Comparison of ENCODE assay signal across 8 cellular contexts in genomic region chr11:117426297-117426685, GRCh38.
DNase-seq lines count a peak whose midpoint lies in the region; ATAC-seq and TF ChIP-seq lines count a peak whose summit lies in the region.

No MANE protein-coding gene starts in this region.

- no peaks in the 10 kb centered on the region for H3K36me3 Mint-ChIP-seq in activated T-cell treated with anti-CD3 and anti-CD28 coated beads, Interleukin-2, amount 50 U/mL, for 4 hours (ENCODE audit: insufficient read depth)

- peak; percentile 59 to 66 for ATAC-seq in activated T-cell treated with anti-CD3 and anti-CD28 coated beads, Interleukin-2, amount 50 U/mL, for 4 hours
- no peak for ATAC-seq in HG02759 (IDR thresholded peaks at IDR 0.05; ENCODE audit: unreplicated experiment)

- BruUV-seq in OCI-LY7 (replicated peaks; lab: Mats Ljungman, UMichigan) = no TSS peak

- H3K27ac ChIP-seq in HEK293 (ENCODE audit: extremely low read depth, low read depth, low read length) = no peak overlapping the region
- no peak overlapping the region for H3K27ac ChIP-seq in OCI-LY7 (ENCODE audit: low read depth, low read length, poor library complexity, severe bottlenecking)
- no peak overlapping the region for H3K27ac ChIP-seq in neural cell (ENCODE audit: low read length)

- no peak overlapping the region for H3K9ac ChIP-seq in neural cell (ENCODE audit: low read length)

- H3K4me2 ChIP-seq in OCI-LY7 (ENCODE audit: low read length) = no peak overlapping the region
- no peak overlapping the region for H3K4me2 ChIP-seq in neural cell (ENCODE audit: low read length)

- POLR2A ChIA-PET in HEK293 (lab: Yijun Ruan, JAX) = no interaction called here
- POLR2A ChIA-PET in OCI-LY7 (lab: Charles Lee) = no interaction called here

- TF ChIP-seq RAD21 in neural cell (conservative IDR thresholded peaks at IDR 0.05) = peak; percentile 99

- no peaks in the 10 kb centered on the region for H3K79me2 ChIP-seq in OCI-LY7 (ENCODE audit: insufficient read depth, low read depth, low read length)
- H3K79me2 ChIP-seq in neural cell (replicated peaks; ENCODE audit: insufficient read depth, low read length) = no peaks in the 10 kb centered on the region

- H4K20me1 ChIP-seq in OCI-LY7 (ENCODE audit: insufficient read depth, low read length) = no peaks in the 10 kb centered on the region
- no peaks in the 10 kb centered on the region for H4K20me1 ChIP-seq in neural cell (ENCODE audit: insufficient read depth)

- intact Hi-C loops in OCI-LY7 (cut with micrococcal nuclease; ENCODE audit: unreplicated experiment) = loop anchor here (1.0 to 2.0 kb wide), 2 partner anchors 169 to 391 kb away; no protein-coding TSS in a partner anchor

- H3K4me3 Mint-ChIP-seq in activated T-cell treated with anti-CD3 and anti-CD28 coated beads, Interleukin-2, amount 50 U/mL, for 4 hours = no peak overlapping the region

- CTCF ChIA-PET in HEK293 (lab: Yijun Ruan, JAX) (interaction anchor here (0.5 to 4.9 kb wide), 99 partner anchors 11 to 915 kb away, joined by 3 to 113 read pairs (median 4); partner anchors contain the start of gene CEP164), OCI-LY7 (lab: Charles Lee; ENCODE audit: unreplicated experiment) (interaction anchor here (0.6 to 1.1 kb wide), 4 partner anchors 89 to 391 kb away, joined by 3 to 5 read pairs (median 3); no protein-coding TSS in a partner anchor)

- no peaks in the 10 kb centered on the region for H3K36me3 ChIP-seq in HEK293 (ENCODE audit: control insufficient read depth in 2 of 2, insufficient read depth in 1 of 2, low read length in 2 of 2)
- H3K36me3 ChIP-seq in OCI-LY7 (ENCODE audit: insufficient read depth, low read length) = no peaks in the 10 kb centered on the region
- no peaks in the 10 kb centered on the region for H3K36me3 ChIP-seq in neural cell (ENCODE audit: insufficient read depth, low read length)

- no peaks in the 10 kb centered on the region for H3K9me3 Mint-ChIP-seq in activated T-cell treated with anti-CD3 and anti-CD28 coated beads, Interleukin-2, amount 50 U/mL, for 4 hours

- H2AFZ ChIP-seq in OCI-LY7 (ENCODE audit: low read length) (no peak overlapping the region), neural cell (ENCODE audit: low read depth, low read length) (no peak overlapping the region)

- DNase-seq in C1 segment of cervical spinal cord (lab: John Stamatoyannopoulos, UW) = peak in 12 of 14 donors; percentile 14 to 69 (median 44)
- peak; percentile 58 for DNase-seq in OCI-LY7 (ENCODE audit: low spot score)
- peak; percentile 69 for DNase-seq in activated T-cell treated with anti-CD3 and anti-CD28 coated beads, Interleukin-2, amount 50 U/mL, for 4 hours
- DNase-seq in fibroblast of mammary gland (ENCODE audit: low read depth) = peak; percentile 45
- DNase-seq in stimulated activated naive CD4-positive, alpha-beta T cell treated with Interleukin-2 at 50 U/mL for 16 hours (lab: John Stamatoyannopoulos, UW) = peak; percentile 55

- no peaks in the 10 kb centered on the region for H3K9me3 ChIP-seq in HEK293 (ENCODE audit: control insufficient read depth, insufficient read depth, low read depth, low read length)
- H3K9me3 ChIP-seq in OCI-LY7 (ENCODE audit: low read length) = no peaks in the 10 kb centered on the region
- H3K9me3 ChIP-seq in neural cell (ENCODE audit: low read length) = no peaks in the 10 kb centered on the region

- H3K4me1 ChIP-seq in HEK293 (ENCODE audit: control insufficient read depth, insufficient read depth, low read length) = no peaks in the 10 kb centered on the region
- no peaks in the 10 kb centered on the region for H3K4me1 ChIP-seq in OCI-LY7 (ENCODE audit: insufficient read depth, low read length, poor library complexity, severe bottlenecking)

- H3K4me3 ChIP-seq in HEK293 (ENCODE audit: low read depth, low read length) (no peak overlapping the region), OCI-LY7 (ENCODE audit: low read depth, low read length, poor library complexity, severe bottlenecking) (no peak overlapping the region), fibroblast of mammary gland (ENCODE audit: control insufficient read depth, low read depth, low read length) (no peak overlapping the region), neural cell (ENCODE audit: low read length) (no peak overlapping the region)

- no peaks in the 10 kb centered on the region for H3F3A ChIP-seq in neural cell (ENCODE audit: insufficient read depth, low read length, poor library complexity, severe bottlenecking)

- TF ChIP-seq CTCF in HEK293 (tag by site-specific recombination; IDR thresholded peaks at IDR 0.05) (peak; percentile 82), OCI-LY7 (conservative IDR thresholded peaks at IDR 0.05; ENCODE audit: low read length) (peak; percentile 96), fibroblast of mammary gland (conservative IDR thresholded peaks at IDR 0.05; ENCODE audit: control insufficient read depth, insufficient read depth, low read depth, low read length) (peak; percentile 95), neural cell (IDR thresholded peaks at IDR 0.05; ENCODE audit: poor library complexity, severe bottlenecking) (peak; percentile 98)

- no peaks in the 10 kb centered on the region for H3K27me3 Mint-ChIP-seq in activated T-cell treated with anti-CD3 and anti-CD28 coated beads, Interleukin-2, amount 50 U/mL, for 4 hours (ENCODE audit: low read depth)

- H3K9me2 ChIP-seq in OCI-LY7 (ENCODE audit: insufficient read depth, low read length) = no peaks in the 10 kb centered on the region
- no peaks in the 10 kb centered on the region for H3K9me2 ChIP-seq in neural cell (ENCODE audit: insufficient read depth, low read length)

- H3K4me1 Mint-ChIP-seq in activated T-cell treated with anti-CD3 and anti-CD28 coated beads, Interleukin-2, amount 50 U/mL, for 4 hours (ENCODE audit: low read depth) = no peaks in the 10 kb centered on the region

- no peaks in the 10 kb centered on the region for H3K27me3 ChIP-seq in neural cell (ENCODE audit: insufficient read depth, low read depth, low read length)

- TF ChIP-seq EP300 in neural cell (conservative IDR thresholded peaks at IDR 0.05; ENCODE audit: poor library complexity, severe bottlenecking) = peak; percentile 51

TF ChIP-seq in HEK293, 187 proteins besides CTCF, POLR2A, EP300 and RAD21:
- TF ChIP-seq ZNF544 (tag by site-specific recombination; IDR thresholded peaks at IDR 0.05) (no peak), ZNF133 (tag by site-specific recombination; IDR thresholded peaks at IDR 0.05) (no peak), ZBTB17 (tag by site-specific recombination; IDR thresholded peaks at IDR 0.05) (peak; percentile 47; the same call in 1 of the 2 replicates), ZNF654 (tag by site-specific recombination; IDR thresholded peaks at IDR 0.05; ENCODE audit: low read depth) (peak; percentile 61), ZFP3 (tag by site-specific recombination; IDR thresholded peaks at IDR 0.05; ENCODE audit: low read depth) (no peak), ZNF19 (tag by site-specific recombination; IDR thresholded peaks at IDR 0.05; ENCODE audit: low read depth) (no peak), ZNF600 (tag by site-specific recombination; IDR thresholded peaks at IDR 0.05) (peak; percentile 48), ZNF2 (tag by site-specific recombination; IDR thresholded peaks at IDR 0.05) (peak; percentile 82)
- TF ChIP-seq, protein P1, sequence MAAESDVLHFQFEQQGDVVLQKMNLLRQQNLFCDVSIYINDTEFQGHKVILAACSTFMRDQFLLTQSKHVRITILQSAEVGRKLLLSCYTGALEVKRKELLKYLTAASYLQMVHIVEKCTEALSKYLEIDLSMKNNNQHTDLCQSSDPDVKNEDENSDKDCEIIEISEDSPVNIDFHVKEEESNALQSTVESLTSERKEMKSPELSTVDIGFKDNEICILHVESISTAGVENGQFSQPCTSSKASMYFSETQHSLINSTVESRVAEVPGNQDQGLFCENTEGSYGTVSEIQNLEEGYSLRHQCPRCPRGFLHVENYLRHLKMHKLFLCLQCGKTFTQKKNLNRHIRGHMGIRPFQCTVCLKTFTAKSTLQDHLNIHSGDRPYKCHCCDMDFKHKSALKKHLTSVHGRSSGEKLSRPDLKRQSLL (tag by site-specific recombination; IDR thresholded peaks at IDR 0.05) = no peak

TF ChIP-seq in neural cell, 6 proteins besides CTCF, POLR2A, EP300 and RAD21:
- TF ChIP-seq MXI1 (conservative IDR thresholded peaks at IDR 0.05; ENCODE audit: poor library complexity, severe bottlenecking) (no peak), SMC3 (conservative IDR thresholded peaks at IDR 0.05; ENCODE audit: poor library complexity) (peak; percentile 100), POLR2AphosphoS5 (IDR thresholded peaks at IDR 0.05) (no peak), TAF1 (IDR thresholded peaks at IDR 0.05; ENCODE audit: low read depth) (no peak)
